In the genomic region with DNA sequence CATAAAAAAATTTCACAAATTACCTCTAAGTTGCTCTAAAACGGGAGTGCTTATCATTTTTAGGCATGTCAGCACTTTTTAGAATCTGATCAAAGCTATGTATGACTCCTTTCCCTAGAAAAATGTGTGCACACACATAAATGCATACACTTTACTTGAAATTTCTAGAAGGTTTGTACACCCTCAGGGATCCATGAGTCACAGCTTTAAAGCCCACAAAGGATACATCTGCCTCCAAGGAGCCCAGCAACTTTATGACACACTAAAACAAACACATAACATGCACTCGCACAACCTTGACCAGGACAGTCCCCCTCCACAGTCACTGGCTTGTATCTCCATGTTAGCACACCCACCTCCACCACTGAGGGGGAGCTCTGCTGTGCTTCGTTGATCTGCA, we compare ENCODE assay signal across 16 cellular contexts.
DNase-seq lines count a peak whose midpoint lies in the region; ATAC-seq, FAIRE-seq and TF ChIP-seq lines count a peak whose summit lies in the region.
"Had no signal": no experiment of that assay in that cellular context is flagged by ENCODE, and none has a peak within 500 bp of the region (broad histone marks: within the 10 kb centered on the region; RNA-seq: fewer than 3 reads in every experiment).

No MANE protein-coding gene starts in this region.

- DNase-seq in CD4-positive, alpha-beta T cell: no peak
- DNase-seq in HTR-8/SVneo (ENCODE audit: insufficient read length, low spot score) (peak; percentile 13), astrocyte of the hippocampus (ENCODE audit: low read depth, low spot score) (peak; percentile 82), left kidney (ENCODE audit: low read depth, low spot score) (peak; percentile 89), upper lobe of right lung (no peak), middle frontal gyrus (ENCODE audit: extremely low spot score, low spot score) (no peak)
- DNase-seq in stimulated activated naive CD4-positive, alpha-beta T cell treated with Interleukin-2 at 50 U/mL for 16 hours (lab: John Stamatoyannopoulos, UW): no peak
- DNase-seq in effector memory CD4-positive, alpha-beta T cell: no peak
- DNase-seq: activated gamma-delta T cell treated with Interleukin-2 at 50 U/mL for 16 hours; gastrocnemius medialis; naive B cell; NCI-H524 treated with DMSO at 0.1 percent for 48 hours; stimulated activated CD4-positive, alpha-beta T cell treated with anti-CD3 and anti-CD28 coated beads, Interleukin-4, amount 100 ng/mL, for 1 hour had no signal

- TF ChIP-seq CTCF in CD4-positive, alpha-beta T cell (IDR thresholded peaks at IDR 0.05): no peak
- TF ChIP-seq CTCF in upper lobe of right lung (IDR thresholded peaks at IDR 0.05): no peak

- peaks cover 11% of the 10 kb centered on the region for H3K36me3 Mint-ChIP-seq in CD4-positive, alpha-beta T cell (ENCODE audit: low read depth)
- H3K36me3 Mint-ChIP-seq: naive B cell, type B pancreatic cell had no signal

- H3K4me1 ChIP-seq in upper lobe of right lung: no peaks in the 10 kb centered on the region
- peaks cover 21% of the 10 kb centered on the region for H3K4me1 ChIP-seq in effector memory CD4-positive, alpha-beta T cell (ENCODE audit: control insufficient read depth, insufficient read depth, low read length, poor library complexity, severe bottlenecking)
- H3K4me1 ChIP-seq: gastrocnemius medialis had no signal

- H3K27ac Mint-ChIP-seq in CD4-positive, alpha-beta T cell: no peak overlapping the region
- H3K27ac Mint-ChIP-seq: type B pancreatic cell had no signal

- ATAC-seq in CD4-positive, alpha-beta T cell (ENCODE audit: poor library complexity): no peak
- no peak for ATAC-seq in upper lobe of right lung
- ATAC-seq: gastrocnemius medialis had no signal

- intact Hi-C loops in CD4-positive, alpha-beta T cell (cut with DNase I, micrococcal nuclease): no loop called here
- intact Hi-C loops in upper lobe of right lung (cut with DNase I): no loop called here

- no peaks in the 10 kb centered on the region for H3K27me3 ChIP-seq in CD4-positive, alpha-beta T cell (ENCODE audit: control insufficient read depth, insufficient read depth, low read length)
- H3K27me3 ChIP-seq in upper lobe of right lung: no peaks in the 10 kb centered on the region
- no peaks in the 10 kb centered on the region for H3K27me3 ChIP-seq in effector memory CD4-positive, alpha-beta T cell (replicated peaks; ENCODE audit: control insufficient read depth, insufficient read depth, low read length, poor library complexity, severe bottlenecking)
- H3K27me3 ChIP-seq: gastrocnemius medialis had no signal

- peaks cover 60% of the 10 kb centered on the region for H3K4me1 Mint-ChIP-seq in CD4-positive, alpha-beta T cell (ENCODE audit: low read depth)

- no peak overlapping the region for H3K4me3 ChIP-seq in upper lobe of right lung
- no peak overlapping the region for H3K4me3 ChIP-seq in effector memory CD4-positive, alpha-beta T cell (ENCODE audit: insufficient read depth, low read depth, low read length, poor library complexity, severe bottlenecking)
- H3K4me3 ChIP-seq: gastrocnemius medialis had no signal

- no peaks in the 10 kb centered on the region for H3K9me3 Mint-ChIP-seq in CD4-positive, alpha-beta T cell
- H3K9me3 Mint-ChIP-seq: type B pancreatic cell had no signal

- H3K27me3 Mint-ChIP-seq in CD4-positive, alpha-beta T cell: no peaks in the 10 kb centered on the region
- H3K27me3 Mint-ChIP-seq: naive B cell had no signal

- CTCF ChIA-PET in CD4-positive, alpha-beta T cell (lab: Charles Lee): no interaction called here

- no peak overlapping the region for H3K27ac ChIP-seq in CD4-positive, alpha-beta T cell (ENCODE audit: low read depth, low read length)
- no peak overlapping the region for H3K27ac ChIP-seq in upper lobe of right lung
- H3K27ac ChIP-seq in effector memory CD4-positive, alpha-beta T cell (ENCODE audit: insufficient read depth, low read length, poor library complexity, severe bottlenecking): no peak overlapping the region
- H3K27ac ChIP-seq: gastrocnemius medialis had no signal

- POLR2A ChIA-PET in CD4-positive, alpha-beta T cell (lab: Charles Lee): interaction anchor here (0.8 to 1.8 kb wide), 3 partner anchors 11 to 62 kb away, joined by 3 to 6 read pairs (median 3); no protein-coding TSS in a partner anchor

- peak; percentile 83 for FAIRE-seq in HTR-8/SVneo (lab: Jason Lieb, UNC)
- FAIRE-seq: D721Med, TTC549 had no signal

- no peaks in the 10 kb centered on the region for H3K36me3 ChIP-seq in upper lobe of right lung
- H3K36me3 ChIP-seq in effector memory CD4-positive, alpha-beta T cell (ENCODE audit: control insufficient read depth, insufficient read depth, low read length): no peaks in the 10 kb centered on the region
- H3K36me3 ChIP-seq: gastrocnemius medialis had no signal

- no peaks in the 10 kb centered on the region for H3K9me3 ChIP-seq in CD4-positive, alpha-beta T cell (ENCODE audit: control insufficient read depth, low read length)
- no peaks in the 10 kb centered on the region for H3K9me3 ChIP-seq in upper lobe of right lung
- H3K9me3 ChIP-seq in effector memory CD4-positive, alpha-beta T cell (ENCODE audit: control insufficient read depth, low read length): no peaks in the 10 kb centered on the region
- H3K9me3 ChIP-seq: gastrocnemius medialis had no signal

- H3K4me3 Mint-ChIP-seq in CD4-positive, alpha-beta T cell: peak overlapping the region; percentile 63
- H3K4me3 Mint-ChIP-seq: type B pancreatic cell had no signal

Comparison
In these comparisons a context has a peak if more than half of its experiments do, and no peak if none do; other contexts are left out.
1. DNase-seq: peak in HTR-8/SVneo (single experiment), astrocyte of the hippocampus (single experiment) and left kidney (single experiment); none in CD4-positive, alpha-beta T cell (0 of 10), upper lobe of right lung (single experiment), stimulated activated naive CD4-positive, alpha-beta T cell treated with Interleukin-2 at 50 U/mL for 16 hours (single experiment), middle frontal gyrus (single experiment) and effector memory CD4-positive, alpha-beta T cell (0 of 3).